Comparison of ENCODE assay signal across 9 cellular contexts in the genomic region with DNA sequence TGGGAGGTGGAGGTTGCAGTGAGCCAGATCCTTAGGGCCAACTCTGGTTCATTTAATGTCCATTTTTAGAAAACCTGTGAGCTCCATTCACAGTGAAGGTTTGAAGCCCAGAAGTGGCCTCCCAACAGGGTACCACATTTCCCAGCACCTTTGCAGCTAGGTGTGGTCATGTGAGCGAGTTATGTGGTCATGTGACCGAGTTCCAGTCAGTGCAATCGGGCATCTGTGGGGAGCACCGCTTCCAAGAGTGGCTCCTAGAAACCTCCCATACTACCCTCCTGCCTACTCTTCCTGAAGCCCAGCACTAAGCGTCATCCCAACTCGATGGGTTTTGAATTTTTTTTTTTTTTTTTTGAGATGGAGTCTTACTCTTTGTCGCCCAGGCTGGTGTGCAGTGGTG. TPM values are rescaled to one million over a fixed set of nuclear protein-coding genes. Genes with fewer than 3 reads are reported as not detected.
DNase-seq lines count a peak whose midpoint lies in the region; ATAC-seq and TF ChIP-seq lines count a peak whose summit lies in the region.
"Had no signal": no experiment of that assay in that cellular context is flagged by ENCODE, and none has a peak within 500 bp of the region (broad histone marks: within the 10 kb centered on the region; RNA-seq: fewer than 3 reads in every experiment).

No MANE protein-coding gene starts in this region.

- in situ Hi-C loops in brain microvascular endothelial cell (cut with HindIII; ENCODE audit: low pct_ligation_motif_present, low sequenced_read_pairs) = no loop called here

- no peak for DNase-seq in CD4-positive, CD25-positive, alpha-beta regulatory T cell
- DNase-seq in NCI-H146 treated with DMSO at 0.1 percent for 48 hours (lab: John Stamatoyannopoulos, UW; ENCODE audit: unreplicated experiment) = peak; percentile 77
- no peak for DNase-seq in brain microvascular endothelial cell
- no peak for DNase-seq in hippocampal formation (lab: John Stamatoyannopoulos, UW)
- no peak for DNase-seq in stimulated activated CD4-positive, alpha-beta T cell treated with anti-CD3 and anti-CD28 coated beads, Interleukin-15, amount 100 ng/mL, for 24 hours
- DNase-seq: nephron progenitor cell had no signal

- no peak overlapping the region for H3K4me2 ChIP-seq in neural cell (ENCODE audit: low read length)

- no peaks in the 10 kb centered on the region for H3F3A ChIP-seq in neural cell (ENCODE audit: insufficient read depth, low read length, poor library complexity, severe bottlenecking)

- ATAC-seq in CD4-positive, CD25-positive, alpha-beta regulatory T cell (ENCODE audit: low read depth in 2 of 2) = no peak
- no peak for ATAC-seq in activated CD4-positive, CD25-positive, alpha-beta regulatory T cell treated with anti-CD3 and anti-CD28 coated beads, Interleukin-2, amount 50 U/mL, for 24 hours
- no peak for ATAC-seq in HG03571 (IDR thresholded peaks at IDR 0.05; ENCODE audit: unreplicated experiment)

- H3K36me3 ChIP-seq in CD4-positive, CD25-positive, alpha-beta regulatory T cell (ENCODE audit: control insufficient read depth, insufficient read depth, low read length) = peaks cover 3% of the 10 kb centered on the region
- H3K36me3 ChIP-seq in brain microvascular endothelial cell (replicated peaks) = no peaks in the 10 kb centered on the region
- H3K36me3 ChIP-seq in neural cell (ENCODE audit: insufficient read depth, low read length) = no peaks in the 10 kb centered on the region

- TF ChIP-seq RAD21 in neural cell (conservative IDR thresholded peaks at IDR 0.05) = no peak

- TF ChIP-seq CTCF in brain microvascular endothelial cell (IDR thresholded peaks at IDR 0.05; ENCODE audit: low read depth, low read length, missing control alignments) = no peak
- TF ChIP-seq CTCF in neural cell (IDR thresholded peaks at IDR 0.05; ENCODE audit: poor library complexity, severe bottlenecking) = no peak

- H3K27me3 Mint-ChIP-seq in CD4-positive, CD25-positive, alpha-beta regulatory T cell = no peaks in the 10 kb centered on the region

- H3K27ac ChIP-seq in CD4-positive, CD25-positive, alpha-beta regulatory T cell (ENCODE audit: insufficient read depth, low read length, poor library complexity, severe bottlenecking) = no peak overlapping the region
- peak overlapping the region; percentile 78 for H3K27ac ChIP-seq in brain microvascular endothelial cell
- H3K27ac ChIP-seq in neural cell (ENCODE audit: low read length) = peak overlapping the region; percentile 82

- no peaks in the 10 kb centered on the region for H3K9me3 Mint-ChIP-seq in CD4-positive, CD25-positive, alpha-beta regulatory T cell
- H3K9me3 Mint-ChIP-seq: nephron progenitor cell had no signal

- H3K4me1 ChIP-seq in CD4-positive, CD25-positive, alpha-beta regulatory T cell (ENCODE audit: control insufficient read depth, insufficient read depth, low read length, poor library complexity, severe bottlenecking) = peaks cover 4% of the 10 kb centered on the region

- H3K4me3 ChIP-seq in CD4-positive, CD25-positive, alpha-beta regulatory T cell (ENCODE audit: low read depth, low read length) = no peak overlapping the region
- H3K4me3 ChIP-seq in brain microvascular endothelial cell (ENCODE audit: low read depth, low read length) (no peak overlapping the region), neural cell (ENCODE audit: low read length) (no peak overlapping the region)

- H3K9me3 ChIP-seq in CD4-positive, CD25-positive, alpha-beta regulatory T cell (ENCODE audit: control insufficient read depth in 2 of 2, low read length in 2 of 2) = no peaks in the 10 kb centered on the region
- H3K9me3 ChIP-seq in neural cell (ENCODE audit: low read length) = no peaks in the 10 kb centered on the region

- no peak overlapping the region for H3K9ac ChIP-seq in neural cell (ENCODE audit: low read length)

- no peaks in the 10 kb centered on the region for H4K20me1 ChIP-seq in neural cell (ENCODE audit: insufficient read depth)

- H3K4me3 Mint-ChIP-seq in CD4-positive, CD25-positive, alpha-beta regulatory T cell = peak overlapping the region in 3 of 4 donors; percentile 80 to 86 (median 86)

- no peaks in the 10 kb centered on the region for H3K9me2 ChIP-seq in neural cell (ENCODE audit: insufficient read depth, low read length)

- H3K36me3 Mint-ChIP-seq in CD4-positive, CD25-positive, alpha-beta regulatory T cell = peaks cover 4% of the 10 kb centered on the region

- no peak for TF ChIP-seq EP300 in neural cell (conservative IDR thresholded peaks at IDR 0.05; ENCODE audit: poor library complexity, severe bottlenecking)

- no peak overlapping the region for H3K27ac Mint-ChIP-seq in CD4-positive, CD25-positive, alpha-beta regulatory T cell
- H3K27ac Mint-ChIP-seq: nephron progenitor cell had no signal

- no peaks in the 10 kb centered on the region for H3K27me3 ChIP-seq in CD4-positive, CD25-positive, alpha-beta regulatory T cell (ENCODE audit: control insufficient read depth, insufficient read depth, low read length)
- H3K27me3 ChIP-seq in brain microvascular endothelial cell (replicated peaks) (no peaks in the 10 kb centered on the region), neural cell (ENCODE audit: insufficient read depth, low read depth, low read length) (no peaks in the 10 kb centered on the region)

- H3K79me2 ChIP-seq in neural cell (replicated peaks; ENCODE audit: insufficient read depth, low read length) = no peaks in the 10 kb centered on the region

- peaks cover 5 to 20% (median 12%) of the 10 kb centered on the region in 4 donors for H3K4me1 Mint-ChIP-seq in CD4-positive, CD25-positive, alpha-beta regulatory T cell

- peak overlapping the region; percentile 4 for H2AFZ ChIP-seq in neural cell (ENCODE audit: low read depth, low read length)

TF ChIP-seq in neural cell, 6 proteins besides CTCF, POLR2A, EP300 and RAD21:
- TF ChIP-seq EZH2 (IDR thresholded peaks at IDR 0.05; ENCODE audit: borderline replicate concordance, insufficient read depth, low read length, poor library complexity, severe bottlenecking) (no peak), TAF1 (IDR thresholded peaks at IDR 0.05; ENCODE audit: low read depth) (no peak), MXI1 (conservative IDR thresholded peaks at IDR 0.05; ENCODE audit: poor library complexity, severe bottlenecking) (no peak), SMC3 (conservative IDR thresholded peaks at IDR 0.05; ENCODE audit: poor library complexity) (no peak), POLR2AphosphoS5 (IDR thresholded peaks at IDR 0.05) (no peak)
- TF ChIP-seq, protein P1, sequence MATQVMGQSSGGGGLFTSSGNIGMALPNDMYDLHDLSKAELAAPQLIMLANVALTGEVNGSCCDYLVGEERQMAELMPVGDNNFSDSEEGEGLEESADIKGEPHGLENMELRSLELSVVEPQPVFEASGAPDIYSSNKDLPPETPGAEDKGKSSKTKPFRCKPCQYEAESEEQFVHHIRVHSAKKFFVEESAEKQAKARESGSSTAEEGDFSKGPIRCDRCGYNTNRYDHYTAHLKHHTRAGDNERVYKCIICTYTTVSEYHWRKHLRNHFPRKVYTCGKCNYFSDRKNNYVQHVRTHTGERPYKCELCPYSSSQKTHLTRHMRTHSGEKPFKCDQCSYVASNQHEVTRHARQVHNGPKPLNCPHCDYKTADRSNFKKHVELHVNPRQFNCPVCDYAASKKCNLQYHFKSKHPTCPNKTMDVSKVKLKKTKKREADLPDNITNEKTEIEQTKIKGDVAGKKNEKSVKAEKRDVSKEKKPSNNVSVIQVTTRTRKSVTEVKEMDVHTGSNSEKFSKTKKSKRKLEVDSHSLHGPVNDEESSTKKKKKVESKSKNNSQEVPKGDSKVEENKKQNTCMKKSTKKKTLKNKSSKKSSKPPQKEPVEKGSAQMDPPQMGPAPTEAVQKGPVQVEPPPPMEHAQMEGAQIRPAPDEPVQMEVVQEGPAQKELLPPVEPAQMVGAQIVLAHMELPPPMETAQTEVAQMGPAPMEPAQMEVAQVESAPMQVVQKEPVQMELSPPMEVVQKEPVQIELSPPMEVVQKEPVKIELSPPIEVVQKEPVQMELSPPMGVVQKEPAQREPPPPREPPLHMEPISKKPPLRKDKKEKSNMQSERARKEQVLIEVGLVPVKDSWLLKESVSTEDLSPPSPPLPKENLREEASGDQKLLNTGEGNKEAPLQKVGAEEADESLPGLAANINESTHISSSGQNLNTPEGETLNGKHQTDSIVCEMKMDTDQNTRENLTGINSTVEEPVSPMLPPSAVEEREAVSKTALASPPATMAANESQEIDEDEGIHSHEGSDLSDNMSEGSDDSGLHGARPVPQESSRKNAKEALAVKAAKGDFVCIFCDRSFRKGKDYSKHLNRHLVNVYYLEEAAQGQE (IDR thresholded peaks at IDR 0.05; ENCODE audit: borderline replicate concordance) = no peak

RNA-seq across cellular contexts. Expression of a gene that starts 0.7 kb away (rescaled TPM):
- total RNA-seq in CD4-positive, CD25-positive, alpha-beta regulatory T cell = 3.5 TPM
- polyA plus RNA-seq in CD4-positive, CD25-positive, alpha-beta regulatory T cell = 1 to 10 TPM in 2 of 4 donors, under 1 TPM in 2; 0.59 to 2.7 (median 1.3) TPM
- polyA plus RNA-seq in neural cell = 8.6 and 13.1 TPM in 2 replicates
- polyA minus RNA-seq in neural cell = 4.9 and 7.8 TPM in 2 replicates

RNA-seq across cellular contexts. Expression of a gene that starts 58.9 kb away (rescaled TPM):
- total RNA-seq in CD4-positive, CD25-positive, alpha-beta regulatory T cell = 68.2 TPM
- 10 to 100 TPM; 24.9 to 31.0 (median 27.7) TPM for polyA plus RNA-seq in CD4-positive, CD25-positive, alpha-beta regulatory T cell
- 33.9 and 34.8 TPM in 2 replicates for polyA plus RNA-seq in neural cell
- 29.2 and 31.4 TPM in 2 replicates for polyA minus RNA-seq in neural cell

RNA-seq across cellular contexts. Expression of a gene that starts 59.2 kb away (rescaled TPM):
- total RNA-seq in CD4-positive, CD25-positive, alpha-beta regulatory T cell = 5.0 TPM
- 1 to 10 TPM in 1 of 4 donors, under 1 TPM in 3; 0.29 to 1.0 (median 0.63) TPM for polyA plus RNA-seq in CD4-positive, CD25-positive, alpha-beta regulatory T cell
- 2.6 and 4.7 TPM in 2 replicates for polyA plus RNA-seq in neural cell
- 6.5 and 9.0 TPM in 2 replicates for polyA minus RNA-seq in neural cell
